Comparison of ENCODE assay signal across 25 cellular contexts in the genomic region with DNA sequence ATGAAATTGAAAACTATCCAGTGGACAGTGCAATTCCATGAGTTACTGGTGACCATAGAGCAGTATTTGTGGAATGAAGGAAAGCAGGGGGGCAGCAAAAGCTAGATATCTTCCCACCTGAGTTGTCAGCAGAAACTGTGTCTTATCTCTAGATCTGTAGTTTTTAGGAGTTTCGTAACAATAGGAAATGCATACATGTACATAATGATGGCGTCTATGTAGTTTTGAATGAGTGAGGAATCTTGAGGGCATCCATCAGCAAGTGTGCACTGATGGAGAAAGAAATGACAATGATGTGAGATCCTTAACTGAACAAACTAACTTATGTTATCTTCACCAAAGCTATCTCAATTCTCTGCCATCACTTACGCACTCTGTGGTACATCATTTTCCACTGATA.
"Had no signal": no experiment of that assay in that cellular context is flagged by ENCODE, and none has a peak within 500 bp of the region (broad histone marks: within the 10 kb centered on the region; RNA-seq: fewer than 3 reads in every experiment).

No MANE protein-coding gene starts in this region.

- H3K36me3 ChIP-seq: gastrocnemius medialis, neutrophil, suprapubic skin, transverse colon, vagina had no signal

- H3K27ac ChIP-seq: dorsolateral prefrontal cortex, epithelial cell of prostate, gastrocnemius medialis, neutrophil, parathyroid adenoma, suprapubic skin, transverse colon, vagina had no signal

- H3K9ac ChIP-seq: parathyroid adenoma had no signal

- FAIRE-seq: kidney had no signal

- H3K4me3 ChIP-seq: dorsolateral prefrontal cortex, gastrocnemius medialis, lung, smooth muscle cell, suprapubic skin, transverse colon, vagina had no signal

- H3K27me3 ChIP-seq: dorsolateral prefrontal cortex, gastrocnemius medialis, neutrophil, suprapubic skin, transverse colon, vagina had no signal

- H3K4me1 ChIP-seq: gastrocnemius medialis, suprapubic skin, vagina had no signal

- ATAC-seq: esophagus mucosa; gastrocnemius medialis; left lobe of liver; natural killer cell; sciatic nerve; stimulated activated naive CD8-positive, alpha-beta T cell treated with anti-CD3 and anti-CD28 coated beads, Interleukin-15, amount 100 ng/mL, for 72 hours had no signal

- H3K4me2 ChIP-seq: smooth muscle cell had no signal

- H2AFZ ChIP-seq: parathyroid adenoma had no signal

- H3K9me3 ChIP-seq: gastrocnemius medialis, neutrophil, suprapubic skin, transverse colon, vagina had no signal

- DNase-seq: dorsolateral prefrontal cortex; effector CD4-positive, alpha-beta T cell; endodermal cell; foreskin fibroblast; gastrocnemius medialis; head of caudate nucleus; kidney; natural killer cell; stimulated activated CD4-positive, alpha-beta T cell treated with anti-CD3 and anti-CD28 coated beads, Interleukin-12 subunit alpha, Interleukin-12 subunit beta, amount 100 ng/mL, for 4 hours; stimulated activated CD4-positive, alpha-beta T cell treated with anti-CD3 and anti-CD28 coated beads, Interleukin-1b, Interleukin-23, amount 100 ng/mL, for 48 hours; stimulated activated CD4-positive, alpha-beta T cell treated with anti-CD3 and anti-CD28 coated beads, Interleukin-4, amount 100 ng/mL, for 1 hour; stimulated activated CD8-positive, alpha-beta memory T cell treated with anti-CD3 and anti-CD28 coated beads, Interleukin-4, amount 100 ng/mL, for 48 hours; stimulated activated naive CD4-positive, alpha-beta T cell; stimulated activated naive CD8-positive, alpha-beta T cell treated with anti-CD3 and anti-CD28 coated beads, Interleukin-15, amount 100 ng/mL, for 72 hours; transverse colon had no signal
